ENCODE assay signal across 16 cellular contexts in the genomic region with DNA sequence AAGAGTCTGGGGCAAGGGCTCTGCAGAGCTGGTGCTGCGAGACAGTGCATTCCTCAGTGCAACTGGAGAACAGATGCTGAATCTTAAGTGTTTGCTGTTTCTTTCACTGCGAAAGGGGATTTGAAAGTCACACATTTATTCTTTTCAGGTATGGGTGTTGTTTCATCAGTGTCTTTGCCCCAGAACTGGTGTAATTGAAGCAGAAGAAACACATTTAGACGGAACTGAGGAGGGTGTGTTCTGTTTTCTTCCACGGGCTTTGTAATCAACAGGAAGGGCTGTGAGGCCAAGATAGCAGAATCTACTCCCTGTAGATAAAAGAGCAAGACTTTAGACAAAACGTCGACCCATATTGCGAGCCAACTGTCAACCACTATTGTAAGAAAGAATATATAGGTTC.
DNase-seq lines count a peak whose midpoint lies in the region; ATAC-seq, FAIRE-seq and TF ChIP-seq lines count a peak whose summit lies in the region.
"Had no signal": no experiment of that assay in that cellular context is flagged by ENCODE, and none has a peak within 500 bp of the region (broad histone marks: within the 10 kb centered on the region; RNA-seq: fewer than 3 reads in every experiment).

No MANE protein-coding gene starts in this region.

- no peaks in the 10 kb centered on the region for H3K27me3 Mint-ChIP-seq in CD4-positive, alpha-beta T cell
- H3K27me3 Mint-ChIP-seq in T-helper 17 cell: no peaks in the 10 kb centered on the region

- H3K27ac Mint-ChIP-seq in CD4-positive, alpha-beta T cell: peak overlapping the region; percentile 83
- H3K27ac Mint-ChIP-seq in T-helper 17 cell: peak overlapping the region; percentile 93
- H3K27ac Mint-ChIP-seq: HFFc6 had no signal

- TF ChIP-seq CTCF in CD4-positive, alpha-beta T cell (IDR thresholded peaks at IDR 0.05): no peak
- no peak for TF ChIP-seq CTCF in GM12864 (IDR thresholded peaks at IDR 0.05; ENCODE audit: low read depth, low read length, missing control alignments)
- no peak for TF ChIP-seq CTCF in endothelial cell of umbilical vein (IDR thresholded peaks at IDR 0.05; ENCODE audit: extremely low read depth in 1 of 2, insufficient read depth in 1 of 2, low read depth in 1 of 2, low read length in 2 of 2)

- H3K4me3 ChIP-seq in GM12864 (ENCODE audit: low read depth, low read length): no peak overlapping the region
- peak overlapping the region in 1 of 3 experiments; percentile 24 for H3K4me3 ChIP-seq in endothelial cell of umbilical vein (replicated peaks in 1 of 3; ENCODE audit: insufficient read depth in 1 of 3, low read depth in 1 of 3, low read length in 3 of 3)
- H3K4me3 ChIP-seq: BLaER1 treated with 17β-estradiol and CSF1 and Interleukin-3, amounts not matched to agents 10 nM and 100 nM had no signal

- no peak overlapping the region for H3K9ac ChIP-seq in endothelial cell of umbilical vein (replicated peaks; ENCODE audit: extremely low read depth, insufficient read depth, low read length)
- H3K9ac ChIP-seq: BLaER1 treated with 17β-estradiol and CSF1 and Interleukin-3, amounts not matched to agents 10 nM and 100 nM had no signal

- peak; percentile 71 for FAIRE-seq in endothelial cell of umbilical vein (lab: Jason Lieb, UNC)

- dilution Hi-C loops in endothelial cell of umbilical vein (cut with MboI; ENCODE audit: extremely low pct_ligation_motif_present, low sequenced_read_pairs): no loop called here

- peaks cover 2% of the 10 kb centered on the region for H3K79me2 ChIP-seq in endothelial cell of umbilical vein (ENCODE audit: control insufficient read depth, insufficient read depth, low read length)

- no TSS peak for BruUV-seq in endothelial cell of umbilical vein (replicated peaks; lab: Mats Ljungman, UMichigan)

- peaks cover 45% of the 10 kb centered on the region for H3K36me3 Mint-ChIP-seq in CD4-positive, alpha-beta T cell (ENCODE audit: low read depth)
- peaks cover 6% of the 10 kb centered on the region for H3K36me3 Mint-ChIP-seq in T-helper 17 cell (ENCODE audit: low read depth)

- peak; percentile 48 for ATAC-seq in CD4-positive, alpha-beta T cell (ENCODE audit: poor library complexity)
- peak; percentile 59 for ATAC-seq in T-helper 17 cell
- ATAC-seq in GM18870 (IDR thresholded peaks at IDR 0.05; ENCODE audit: unreplicated experiment): no peak
- ATAC-seq: left colon had no signal

- H3K36me3 ChIP-seq in endothelial cell of umbilical vein (ENCODE audit: control insufficient read depth in 2 of 2, extremely low read depth in 1 of 2, insufficient read depth in 2 of 2, low read length in 2 of 2): peaks cover 0 to 4% of the 10 kb centered on the region in 2 experiments
- H3K36me3 ChIP-seq: BLaER1 treated with 17β-estradiol and CSF1 and Interleukin-3, amounts not matched to agents 10 nM and 100 nM had no signal

- POLR2A ChIA-PET in CD4-positive, alpha-beta T cell (lab: Charles Lee): interaction anchor here (0.6 kb wide), 1 partner anchor 35 kb away, joined by 3 read pairs; no protein-coding TSS in a partner anchor
- POLR2A ChIA-PET in endothelial cell of umbilical vein (lab: Charles Lee): no interaction called here

- CTCF ChIA-PET in CD4-positive, alpha-beta T cell (lab: Charles Lee): no interaction called here
- CTCF ChIA-PET in endothelial cell of umbilical vein (lab: Charles Lee): no interaction called here

- H4K20me1 ChIP-seq in endothelial cell of umbilical vein (replicated peaks; ENCODE audit: control insufficient read depth, extremely low read depth, insufficient read depth, low read length): no peaks in the 10 kb centered on the region
- H4K20me1 ChIP-seq: BLaER1 treated with 17β-estradiol and CSF1 and Interleukin-3, amounts not matched to agents 10 nM and 100 nM had no signal

- no peak for TF ChIP-seq POLR2A in endothelial cell of umbilical vein (IDR thresholded peaks at IDR 0.05; ENCODE audit: low read depth, low read length)

- H3K9me1 ChIP-seq in endothelial cell of umbilical vein (replicated peaks; ENCODE audit: control insufficient read depth, extremely low read depth, insufficient read depth, low read length): no peaks in the 10 kb centered on the region

- H3K27ac ChIP-seq in CD4-positive, alpha-beta T cell (ENCODE audit: low read depth, low read length): no peak overlapping the region
- H3K27ac ChIP-seq in endothelial cell of umbilical vein (ENCODE audit: insufficient read depth, low read depth, low read length): peak overlapping the region; percentile 43
- H3K27ac ChIP-seq: BLaER1 treated with 17β-estradiol and CSF1 and Interleukin-3, amounts not matched to agents 10 nM and 100 nM had no signal

- peaks cover 35% of the 10 kb centered on the region for H3K4me1 ChIP-seq in endothelial cell of umbilical vein (ENCODE audit: control insufficient read depth, extremely low read depth, insufficient read depth, low read length)
- H3K4me1 ChIP-seq: BLaER1 treated with 17β-estradiol and CSF1 and Interleukin-3, amounts not matched to agents 10 nM and 100 nM had no signal

- intact Hi-C loops in CD4-positive, alpha-beta T cell (cut with DNase I, micrococcal nuclease): no loop called here
- intact Hi-C loops in endothelial cell of umbilical vein (cut with micrococcal nuclease): no loop called here

- peaks cover 30% of the 10 kb centered on the region for H3K4me1 Mint-ChIP-seq in CD4-positive, alpha-beta T cell (ENCODE audit: low read depth)
- peaks cover 14% of the 10 kb centered on the region for H3K4me1 Mint-ChIP-seq in T-helper 17 cell

- H3K4me2 ChIP-seq in endothelial cell of umbilical vein (ENCODE audit: insufficient read depth, low read length): peak overlapping the region; percentile 34
- H3K4me2 ChIP-seq: BLaER1 treated with 17β-estradiol and CSF1 and Interleukin-3, amounts not matched to agents 10 nM and 100 nM had no signal

- H3K27me3 ChIP-seq in CD4-positive, alpha-beta T cell (ENCODE audit: control insufficient read depth, insufficient read depth, low read length): no peaks in the 10 kb centered on the region
- H3K27me3 ChIP-seq in endothelial cell of umbilical vein (ENCODE audit: control insufficient read depth in 2 of 2, insufficient read depth in 2 of 2, low read length in 2 of 2): no peaks in the 10 kb centered on the region
- H3K27me3 ChIP-seq: BLaER1 treated with 17β-estradiol and CSF1 and Interleukin-3, amounts not matched to agents 10 nM and 100 nM had no signal

- peak overlapping the region; percentile 46 for H2AFZ ChIP-seq in endothelial cell of umbilical vein (ENCODE audit: low read depth, low read length)

- no peaks in the 10 kb centered on the region for H3K9me3 ChIP-seq in CD4-positive, alpha-beta T cell (ENCODE audit: control insufficient read depth, low read length)
- H3K9me3 ChIP-seq in T-helper 17 cell (ENCODE audit: control insufficient read depth, low read length, poor library complexity, severe bottlenecking) (no peaks in the 10 kb centered on the region), endothelial cell of umbilical vein (replicated peaks; ENCODE audit: control insufficient read depth, insufficient read depth, low read length) (no peaks in the 10 kb centered on the region)

- H3K4me3 Mint-ChIP-seq in CD4-positive, alpha-beta T cell: peak overlapping the region; percentile 77
- peak overlapping the region; percentile 79 for H3K4me3 Mint-ChIP-seq in T-helper 17 cell
- H3K4me3 Mint-ChIP-seq: HFFc6 had no signal

- H3K9me3 Mint-ChIP-seq in CD4-positive, alpha-beta T cell: peaks cover 3% of the 10 kb centered on the region
- H3K9me3 Mint-ChIP-seq: HFFc6 had no signal

- DNase-seq in CD4-positive, alpha-beta T cell: peak in 2 of 10 experiments; percentile 2 to 8
- DNase-seq in GM12864 (ENCODE audit: low read depth): peak; percentile 15
- no peak for DNase-seq in T-helper 17 cell
- DNase-seq in endothelial cell of umbilical vein (ENCODE audit: low read depth, low spot score): peak; percentile 88
- DNase-seq in NCI-H1417 (lab: John Stamatoyannopoulos, UW): no peak
- DNase-seq in amygdala (lab: John Stamatoyannopoulos, UW): no peak
- no peak for DNase-seq in NCI-H748 (lab: John Stamatoyannopoulos, UW; ENCODE audit: unreplicated experiment)
- DNase-seq: activated CD8-positive, alpha-beta memory T cell treated with anti-CD3 and anti-CD28 coated beads, Interleukin-2, amount 50 U/mL, for 4 hours; anterior cingulate cortex; DND-41; HFFc6; left colon; NCI-H1436 treated with DMSO at 0.1 percent for 48 hours; NCI-H2227 treated with DMSO at 0.1 percent for 48 hours had no signal

TF ChIP-seq in endothelial cell of umbilical vein, 7 proteins besides CTCF, POLR2A, EP300 and RAD21:
- TF ChIP-seq GATA2 (IDR thresholded peaks at IDR 0.05; ENCODE audit: insufficient read depth, insufficient read length, low read depth, low read length) (peak; percentile 86), MYC (IDR thresholded peaks at IDR 0.05; ENCODE audit: low read depth, low read length) (no peak), POLR2AphosphoS5 (IDR thresholded peaks at IDR 0.05; ENCODE audit: insufficient read depth, low read depth, low read length) (peak; percentile 59), JUN (IDR thresholded peaks at IDR 0.05; ENCODE audit: borderline replicate concordance, insufficient read depth, insufficient read length, low read depth) (no peak), EZH2 (IDR thresholded peaks at IDR 0.05; ENCODE audit: borderline replicate concordance, low read depth, low read length, severe bottlenecking) (no peak), FOS (IDR thresholded peaks at IDR 0.05; ENCODE audit: borderline replicate concordance, insufficient read depth, low read length) (no peak)
- TF ChIP-seq, protein P1, sequence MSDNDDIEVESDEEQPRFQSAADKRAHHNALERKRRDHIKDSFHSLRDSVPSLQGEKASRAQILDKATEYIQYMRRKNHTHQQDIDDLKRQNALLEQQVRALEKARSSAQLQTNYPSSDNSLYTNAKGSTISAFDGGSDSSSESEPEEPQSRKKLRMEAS (IDR thresholded peaks at IDR 0.05; ENCODE audit: insufficient read depth, insufficient read length): no peak

Comparison
In these comparisons a context has a peak if more than half of its experiments do, and no peak if none do; other contexts are left out.
1. DNase-seq: peak in GM12864 (single experiment) and endothelial cell of umbilical vein (single experiment); none in T-helper 17 cell (0 of 3), NCI-H1417 (0 of 3), amygdala (0 of 56) and NCI-H748 (single experiment).